ENCODE assay signal across 29 cellular contexts in genomic region chr12:29270446-29270845, GRCh38.
"Had no signal": no experiment of that assay in that cellular context is flagged by ENCODE, and none has a peak within 500 bp of the region (broad histone marks: within the 10 kb centered on the region; RNA-seq: fewer than 3 reads in every experiment).

No MANE protein-coding gene starts in this region.

- H3K4me3 Mint-ChIP-seq: activated B cell treated with CpG ODN at 0.5 μM for 24 hours; activated CD8-positive, alpha-beta T cell treated with anti-CD3 and anti-CD28 coated beads for 36 hours; activated naive CD8-positive, alpha-beta T cell; activated T-cell treated with anti-CD3 and anti-CD28 coated beads, Interleukin-2, amount 50 U/mL, for 4 hours; activated T-helper 17 cell treated with anti-CD3 and anti-CD28 coated beads, Interleukin-2, amount 50 U/mL, for 72 hours; effector memory CD8-positive, alpha-beta T cell; T-helper 17 cell; T-helper 2 cell treated with Interferon-gamma antibody and Interleukin-4, amounts not matched to agents 5 μg/mL and 100 μg/mL, for 36 hours had no signal

- H3K9me3 ChIP-seq: esophagus squamous epithelium had no signal

- H3K36me3 ChIP-seq: brain microvascular endothelial cell, WERI-Rb-1 had no signal

- H3K27me3 Mint-ChIP-seq: activated B cell treated with CpG ODN at 0.5 μM for 24 hours; activated CD8-positive, alpha-beta T cell treated with anti-CD3 and anti-CD28 coated beads for 36 hours; activated naive CD8-positive, alpha-beta T cell; activated T-helper 17 cell treated with anti-CD3 and anti-CD28 coated beads, Interleukin-2, amount 50 U/mL, for 72 hours; effector memory CD8-positive, alpha-beta T cell; T-helper 17 cell had no signal

- DNase-seq: activated B cell treated with CpG ODN at 0.5 μM for 24 hours; activated CD4-positive, alpha-beta T cell treated with anti-CD3 and anti-CD28 coated beads for 48 hours; activated CD4-positive, alpha-beta T cell treated with anti-CD3 and anti-CD28 coated beads, Interleukin-2, amount 50 U/mL, for 1 hour; activated CD4-positive, alpha-beta T cell treated with anti-CD3 and anti-CD28 coated beads, Interleukin-2, amount 50 U/mL, for 48 hours; activated CD8-positive, alpha-beta memory T cell treated with anti-CD3 and anti-CD28 coated beads for 24 hours; activated CD8-positive, alpha-beta T cell treated with anti-CD3 and anti-CD28 coated beads for 36 hours; activated effector memory CD4-positive, alpha-beta T cell treated with Interleukin-2 at 50 U/mL for 16 hours; activated gamma-delta T cell treated with Interleukin-2 at 50 U/mL for 16 hours; activated naive CD4-positive, alpha-beta T cell treated with anti-CD3 and anti-CD28 coated beads, Interleukin-2, amount 50 U/mL, for 16 hours; activated naive CD4-positive, alpha-beta T cell treated with Interleukin-2 at 50 U/mL for 16 hours; activated T-cell treated with anti-CD3 and anti-CD28 coated beads, Interleukin-2, amount 50 U/mL, for 4 hours; amniotic stem cell; anterior cingulate cortex; brain microvascular endothelial cell; caudate nucleus; cortex of kidney; dermis blood vessel endothelial cell; effector CD4-positive, alpha-beta T cell; effector memory CD8-positive, alpha-beta T cell; esophagus squamous epithelium; T-helper 1 cell; T-helper 17 cell; T1000; WERI-Rb-1 had no signal

- H3K9me3 Mint-ChIP-seq: activated B cell treated with CpG ODN at 0.5 μM for 24 hours; activated CD8-positive, alpha-beta T cell treated with anti-CD3 and anti-CD28 coated beads for 36 hours; activated T-cell treated with anti-CD3 and anti-CD28 coated beads, Interleukin-2, amount 50 U/mL, for 4 hours; activated T-helper 17 cell treated with anti-CD3 and anti-CD28 coated beads, Interleukin-2, amount 50 U/mL, for 72 hours; effector memory CD8-positive, alpha-beta T cell; T-helper 2 cell treated with Interferon-gamma antibody and Interleukin-4, amounts not matched to agents 5 μg/mL and 100 μg/mL, for 36 hours had no signal

- H3K27ac Mint-ChIP-seq: activated B cell treated with CpG ODN at 0.5 μM for 24 hours; activated CD8-positive, alpha-beta T cell treated with anti-CD3 and anti-CD28 coated beads for 36 hours; activated naive CD8-positive, alpha-beta T cell; activated T-helper 17 cell treated with anti-CD3 and anti-CD28 coated beads, Interleukin-2, amount 50 U/mL, for 72 hours; T-helper 17 cell; T-helper 2 cell treated with Interferon-gamma antibody and Interleukin-4, amounts not matched to agents 5 μg/mL and 100 μg/mL, for 36 hours had no signal

- H3K4me3 ChIP-seq: esophagus squamous epithelium had no signal

- H3K4me1 Mint-ChIP-seq: activated B cell treated with CpG ODN at 0.5 μM for 24 hours; activated T-helper 17 cell treated with anti-CD3 and anti-CD28 coated beads, Interleukin-2, amount 50 U/mL, for 72 hours had no signal

- H3K27ac ChIP-seq: brain microvascular endothelial cell, epithelial cell of prostate, esophagus squamous epithelium, WERI-Rb-1 had no signal

- H3K4me1 ChIP-seq: esophagus squamous epithelium had no signal

- H3K36me3 Mint-ChIP-seq: activated naive CD8-positive, alpha-beta T cell had no signal

- ATAC-seq: activated CD4-positive, CD25-positive, alpha-beta regulatory T cell treated with anti-CD3 and anti-CD28 coated beads, Interleukin-2, amount 50 U/mL, for 24 hours; activated CD8-positive, alpha-beta T cell treated with anti-CD3 and anti-CD28 coated beads for 36 hours; activated T-cell treated with anti-CD3 and anti-CD28 coated beads, Interleukin-2, amount 50 U/mL, for 4 hours; activated T-helper 17 cell treated with anti-CD3 and anti-CD28 coated beads, Interleukin-2, amount 50 U/mL, for 72 hours; effector memory CD8-positive, alpha-beta T cell; T-helper 17 cell had no signal

- H3K27me3 ChIP-seq: brain microvascular endothelial cell, esophagus squamous epithelium had no signal
